ENCODE assay signal across 8 cellular contexts in the genomic region with DNA sequence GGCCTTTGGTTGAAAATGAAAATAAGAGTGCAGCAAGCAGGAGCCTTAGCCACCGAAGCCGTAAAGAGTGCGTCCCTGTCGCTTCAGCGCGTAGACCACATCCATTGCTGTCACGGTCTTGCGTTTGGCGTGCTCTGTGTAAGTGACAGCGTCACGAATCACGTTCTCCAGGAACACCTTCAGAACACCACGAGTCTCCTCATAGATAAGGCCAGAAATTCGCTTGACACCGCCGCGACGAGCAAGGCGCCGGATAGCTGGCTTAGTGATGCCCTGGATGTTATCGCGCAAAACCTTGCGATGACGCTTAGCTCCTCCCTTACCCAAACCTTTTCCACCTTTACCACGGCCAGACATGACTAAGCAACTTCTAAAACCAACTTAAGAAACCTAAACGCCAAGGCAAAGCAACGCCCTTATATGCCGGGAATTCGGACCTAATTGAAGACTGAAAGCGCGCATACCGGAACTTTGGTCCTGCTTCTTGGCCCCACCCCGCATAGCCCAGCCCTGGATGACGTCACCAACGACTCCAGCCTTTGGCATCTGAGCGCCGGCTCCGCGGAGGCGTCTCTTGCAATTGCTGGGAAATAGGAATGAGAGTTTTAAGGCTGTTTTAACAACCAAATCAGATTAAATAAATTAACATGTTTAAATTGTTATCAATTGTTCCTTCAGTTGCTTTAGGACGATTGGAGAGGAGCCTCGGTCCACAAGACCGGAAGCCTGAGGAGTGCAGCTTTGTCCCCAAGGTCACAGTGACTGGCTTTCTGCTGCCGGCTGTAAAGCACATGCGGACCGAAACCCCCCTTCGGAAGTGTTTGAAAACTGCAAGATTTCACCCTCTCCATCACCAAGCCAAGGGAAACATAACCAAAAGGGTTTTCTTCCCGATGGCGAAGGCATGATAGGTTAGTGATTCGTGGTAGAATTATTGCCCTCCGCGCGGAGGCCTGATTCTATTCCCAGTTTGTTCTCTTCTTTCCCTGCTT.
DNase-seq lines count a peak whose midpoint lies in the region; ATAC-seq and TF ChIP-seq lines count a peak whose summit lies in the region.

No MANE protein-coding gene starts in this region.

- DNase-seq in AG09309 (ENCODE audit: low read depth) (peak; percentile 97), NCI-H345 treated with DMSO at 0.1 percent for 48 hours (lab: John Stamatoyannopoulos, UW; ENCODE audit: unreplicated experiment) (peak; percentile 94), iris pigment epithelial cell (ENCODE audit: low read depth) (peak; percentile 99)
- peak; percentile 84 for DNase-seq in activated CD4-positive, CD25-positive, alpha-beta regulatory T cell treated with anti-CD3 and anti-CD28 coated beads, Interleukin-2, amount 50 U/mL, for 16 hours (ENCODE audit: low read depth, low spot score)
- peak; percentile 78 to 91 for DNase-seq in central memory CD8-positive, alpha-beta T cell (ENCODE audit: low spot score in 2 of 2)
- peak; percentile 95 to 96 for DNase-seq in stimulated activated CD4-positive, alpha-beta T cell treated with anti-CD3 and anti-CD28 coated beads, Interleukin-12 subunit alpha, Interleukin-12 subunit beta, amount 100 ng/mL, for 24 hours (ENCODE audit: low read depth in 2 of 2)

- H3K27me3 Mint-ChIP-seq in central memory CD8-positive, alpha-beta T cell = peaks cover 10% of the 10 kb centered on the region

- peaks cover 41% of the 10 kb centered on the region for H3K36me3 Mint-ChIP-seq in central memory CD8-positive, alpha-beta T cell (ENCODE audit: insufficient read depth)

- H3K9me3 Mint-ChIP-seq in central memory CD8-positive, alpha-beta T cell = peaks cover 6% of the 10 kb centered on the region

- TF ChIP-seq CTCF in AG09309 (IDR thresholded peaks at IDR 0.05; ENCODE audit: control insufficient read depth, insufficient read depth, low read depth, low read length, missing control alignments) = no peak

- H3K27ac Mint-ChIP-seq in central memory CD8-positive, alpha-beta T cell (ENCODE audit: low read depth) = peak overlapping the region; percentile 100

- H3K4me3 ChIP-seq in AG09309 (ENCODE audit: control insufficient read depth, low read depth, low read length) = peak overlapping the region; percentile 69

- peaks cover 26% of the 10 kb centered on the region for H3K4me1 Mint-ChIP-seq in central memory CD8-positive, alpha-beta T cell

- H3K4me3 Mint-ChIP-seq in central memory CD8-positive, alpha-beta T cell = peak overlapping the region; percentile 92

- ATAC-seq in GM19023 (IDR thresholded peaks at IDR 0.05; ENCODE audit: unreplicated experiment) (peak; percentile 78), HG03280 (IDR thresholded peaks at IDR 0.05; ENCODE audit: unreplicated experiment) (peak; percentile 70)
- peak; percentile 90 for ATAC-seq in central memory CD8-positive, alpha-beta T cell (replicated peaks; ENCODE audit: extremely low read depth, poor library complexity, severe bottlenecking)

Comparison
In these comparisons a context has a peak if more than half of its experiments do, and no peak if none do; other contexts are left out.
1. Peak in every context shown above with its lines: DNase-seq, ATAC-seq and H3K4me3 ChIP-seq.